In genomic region chr6:27863962-27864905, GRCh38 we compare ENCODE assay signal across 8 cellular contexts. TPM values are rescaled to one million over a fixed set of nuclear protein-coding genes. Genes with fewer than 3 reads are reported as not detected.
A peak's percentile ranks its signal among the peaks of the same experiment; 100 is the strongest.
DNase-seq lines count a peak whose midpoint lies in the region; ATAC-seq and TF ChIP-seq lines count a peak whose summit lies in the region.

No MANE protein-coding gene starts in this region.

- H3K36me3 Mint-ChIP-seq in activated CD4-positive, alpha-beta T cell treated with anti-CD3 and anti-CD28 coated beads, Interleukin-2, amount 10 ng/mL, durations not matched to agents 24 days and 14 days (ENCODE audit: low read depth): no peaks in the 10 kb centered on the region

- peak overlapping the region; percentile 76 to 82 for H3K4me3 ChIP-seq in right atrium auricular region

- intact Hi-C loops in activated CD4-positive, alpha-beta T cell treated with anti-CD3 and anti-CD28 coated beads, Interleukin-2, amount 10 ng/mL, durations not matched to agents 24 days and 14 days (cut with micrococcal nuclease): loop anchor here (10.0 kb wide), 1 partner anchor 1579 kb away; a partner anchor contains a TSS

- H3K27me3 ChIP-seq in right atrium auricular region: peaks cover 0 to 5% of the 10 kb centered on the region in 2 donors

- peak overlapping the region; percentile 97 for H3K4me3 Mint-ChIP-seq in activated CD4-positive, alpha-beta T cell treated with anti-CD3 and anti-CD28 coated beads, Interleukin-2, amount 10 ng/mL, durations not matched to agents 24 days and 14 days

- H3K9me3 Mint-ChIP-seq in activated CD4-positive, alpha-beta T cell treated with anti-CD3 and anti-CD28 coated beads, Interleukin-2, amount 10 ng/mL, durations not matched to agents 24 days and 14 days: no peaks in the 10 kb centered on the region

- ATAC-seq in GM21390 (IDR thresholded peaks at IDR 0.05; ENCODE audit: unreplicated experiment) (no peak), omental fat pad (ENCODE audit: low FRiP score) (no peak)

- no peaks in the 10 kb centered on the region for H3K9me3 ChIP-seq in right atrium auricular region

- no peaks in the 10 kb centered on the region for H3K36me3 ChIP-seq in right atrium auricular region

- H3K4me1 ChIP-seq in right atrium auricular region: peaks cover 0 to 37% of the 10 kb centered on the region in 2 donors

- peak overlapping the region; percentile 69 to 80 for H3K27ac ChIP-seq in right atrium auricular region

- TF ChIP-seq CTCF in right atrium auricular region (IDR thresholded peaks at IDR 0.05) (no peak), omental fat pad (IDR thresholded peaks at IDR 0.05) (no peak)

- H3K27ac Mint-ChIP-seq in activated CD4-positive, alpha-beta T cell treated with anti-CD3 and anti-CD28 coated beads, Interleukin-2, amount 10 ng/mL, durations not matched to agents 24 days and 14 days: peak overlapping the region; percentile 100

- peaks cover 54% of the 10 kb centered on the region for H3K4me1 Mint-ChIP-seq in activated CD4-positive, alpha-beta T cell treated with anti-CD3 and anti-CD28 coated beads, Interleukin-2, amount 10 ng/mL, durations not matched to agents 24 days and 14 days

- peak; percentile 80 for DNase-seq in activated CD4-positive, alpha-beta T cell treated with anti-CD3 and anti-CD28 coated beads, Interleukin-2, amount 10 ng/mL, durations not matched to agents 24 days and 14 days
- DNase-seq in activated CD4-positive, alpha-beta T cell treated with anti-CD3 and anti-CD28 coated beads for 1 hour: no peak
- peak; percentile 62 to 64 for DNase-seq in activated T-cell treated with anti-CD3 and anti-CD28 coated beads, Interleukin-2, amount 50 U/mL, for 48 hours
- DNase-seq in right atrium auricular region (ENCODE audit: low spot score) (no peak), NCI-H1105 (lab: John Stamatoyannopoulos, UW) (no peak), omental fat pad (ENCODE audit: low spot score) (no peak)
- DNase-seq in stimulated activated CD4-positive, alpha-beta T cell treated with anti-CD3 and anti-CD28 coated beads, Interleukin-1b, Interleukin-23, amount 100 ng/mL, for 48 hours: peak; percentile 40

- H3K27me3 Mint-ChIP-seq in activated CD4-positive, alpha-beta T cell treated with anti-CD3 and anti-CD28 coated beads, Interleukin-2, amount 10 ng/mL, durations not matched to agents 24 days and 14 days: peaks cover 2% of the 10 kb centered on the region

RNA-seq across cellular contexts. Expression of gene OR2B2, which starts 48.0 kb away (rescaled TPM):
- not detected in 2 replicates for total RNA-seq in activated CD4-positive, alpha-beta T cell treated with anti-CD3 and anti-CD28 coated beads, Interleukin-2, amount 10 ng/mL, durations not matched to agents 24 days and 14 days
- total RNA-seq in right atrium auricular region (not detected), omental fat pad (not detected)

Comparison
In these comparisons a context has a peak if more than half of its experiments do, and no peak if none do; other contexts are left out.
1. DNase-seq: peak in activated CD4-positive, alpha-beta T cell treated with anti-CD3 and anti-CD28 coated beads, Interleukin-2, amount 10 ng/mL, durations not matched to agents 24 days and 14 days (single experiment), activated T-cell treated with anti-CD3 and anti-CD28 coated beads, Interleukin-2, amount 50 U/mL, for 48 hours (2 of 2) and stimulated activated CD4-positive, alpha-beta T cell treated with anti-CD3 and anti-CD28 coated beads, Interleukin-1b, Interleukin-23, amount 100 ng/mL, for 48 hours (single experiment); none in activated CD4-positive, alpha-beta T cell treated with anti-CD3 and anti-CD28 coated beads for 1 hour (single experiment), right atrium auricular region (single experiment), NCI-H1105 (single experiment) and omental fat pad (single experiment).